25 cellular contexts compared by ENCODE assay signal in genomic region chr15:96565266-96565665, GRCh38.
A peak's percentile ranks its signal among the peaks of the same experiment; 100 is the strongest.
DNase-seq lines count a peak whose midpoint lies in the region; ATAC-seq, FAIRE-seq and TF ChIP-seq lines count a peak whose summit lies in the region.
"Had no signal": no experiment of that assay in that cellular context is flagged by ENCODE, and none has a peak within 500 bp of the region (broad histone marks: within the 10 kb centered on the region; RNA-seq: fewer than 3 reads in every experiment).

No MANE protein-coding gene starts in this region.

- H4K20me1 ChIP-seq in keratinocyte (ENCODE audit: control insufficient read depth, extremely low read depth, insufficient read depth, low read length) = no peaks in the 10 kb centered on the region

- FAIRE-seq in keratinocyte (lab: Jason Lieb, UNC) = peak; percentile 79
- FAIRE-seq: GM12892, HTR-8/SVneo, K562 had no signal

- no peaks in the 10 kb centered on the region for H3K27me3 ChIP-seq in MG63
- H3K27me3 ChIP-seq in keratinocyte (ENCODE audit: control insufficient read depth, extremely low read depth, insufficient read depth, low read length) = no peaks in the 10 kb centered on the region
- H3K27me3 ChIP-seq: BE2C, Peyer's patch, SJSA1 had no signal

- no peak overlapping the region for H3K27ac Mint-ChIP-seq in natural killer cell treated with Interleukin-12 subunit alpha and Interleukin-12 subunit beta and Interleukin-15 and Interleukin-18, amount 100 ng/mL, for 72 hours
- H3K27ac Mint-ChIP-seq: CD14-positive monocyte; CD8-positive, alpha-beta memory T cell had no signal

- no peak overlapping the region for H2AFZ ChIP-seq in keratinocyte (ENCODE audit: control insufficient read depth, low read length)

- dilution Hi-C loops in keratinocyte (cut with MboI; ENCODE audit: extremely low pct_ligation_motif_present, low sequenced_read_pairs) = no loop called here

- no peaks in the 10 kb centered on the region for H3K9me3 Mint-ChIP-seq in natural killer cell treated with Interleukin-12 subunit alpha and Interleukin-12 subunit beta and Interleukin-15 and Interleukin-18, amount 100 ng/mL, for 72 hours

- H3K9me3 ChIP-seq in MG63 = peaks cover 3% of the 10 kb centered on the region; the same call in 1 of the 2 replicates
- H3K9me3 ChIP-seq in keratinocyte (ENCODE audit: control insufficient read depth, low read depth, low read length) = no peaks in the 10 kb centered on the region
- H3K9me3 ChIP-seq: BE2C, Peyer's patch, SJSA1 had no signal

- H3K36me3 ChIP-seq in MG63 = no peaks in the 10 kb centered on the region
- H3K36me3 ChIP-seq in keratinocyte (ENCODE audit: control insufficient read depth in 2 of 2, extremely low read depth in 1 of 2, insufficient read depth in 2 of 2, low read length in 2 of 2) = no peaks in the 10 kb centered on the region
- H3K36me3 ChIP-seq: BE2C, Peyer's patch, SJSA1 had no signal

- no peaks in the 10 kb centered on the region for H3K9me1 ChIP-seq in keratinocyte (ENCODE audit: control insufficient read depth, extremely low read depth, insufficient read depth, low read length)

- DNase-seq in EL = peak; percentile 42
- DNase-seq in MG63 = peak; percentile 6
- peak; percentile 4 for DNase-seq in choroid plexus epithelial cell (ENCODE audit: low read depth)
- no peak for DNase-seq in keratinocyte (ENCODE audit: low read depth, low spot score)
- DNase-seq in natural killer cell treated with Interleukin-12 subunit alpha and Interleukin-12 subunit beta and Interleukin-15 and Interleukin-18, amount 100 ng/mL, for 72 hours (ENCODE audit: low spot score) = no peak
- DNase-seq: 8988T; ACHN; BE2C; CD8-positive, alpha-beta memory T cell; DMS 273 treated with DMSO at 0.1 percent for 48 hours; DMS79; Kasumi-1; MM.1S; NCI-H2029; NCI-H446 treated with DMSO at 0.1 percent for 48 hours; NCI-H526; NCI-H82; Peyer's patch had no signal

- no peak for TF ChIP-seq CTCF in choroid plexus epithelial cell (conservative IDR thresholded peaks at IDR 0.05; ENCODE audit: low read depth, low read length)
- TF ChIP-seq CTCF in keratinocyte (optimal IDR thresholded peaks at IDR 0.05 in 1 of 3, IDR thresholded peaks at IDR 0.05 in 1 of 3, conservative IDR thresholded peaks at IDR 0.05 in 1 of 3; ENCODE audit: extremely low read depth in 1 of 3, insufficient read depth in 2 of 3, low read length in 3 of 3) = no peak

- peaks cover 0 to 11% of the 10 kb centered on the region in 2 donors for H3K27me3 Mint-ChIP-seq in natural killer cell treated with Interleukin-12 subunit alpha and Interleukin-12 subunit beta and Interleukin-15 and Interleukin-18, amount 100 ng/mL, for 72 hours

- H3K9ac ChIP-seq in keratinocyte (ENCODE audit: control insufficient read depth, extremely low read depth, insufficient read depth, low read length) = no peak overlapping the region

- peaks cover 4% of the 10 kb centered on the region for H3K4me1 ChIP-seq in keratinocyte (ENCODE audit: control insufficient read depth, extremely low read depth, insufficient read depth, low read length)
- H3K4me1 ChIP-seq: Peyer's patch, SJSA1 had no signal

- H3K4me3 Mint-ChIP-seq in natural killer cell treated with Interleukin-12 subunit alpha and Interleukin-12 subunit beta and Interleukin-15 and Interleukin-18, amount 100 ng/mL, for 72 hours = no peak overlapping the region
- H3K4me3 Mint-ChIP-seq: CD14-positive monocyte; CD8-positive, alpha-beta memory T cell had no signal

- ATAC-seq in natural killer cell treated with Interleukin-12 subunit alpha and Interleukin-12 subunit beta and Interleukin-15 and Interleukin-18, amount 100 ng/mL, for 72 hours = no peak
- no peak for ATAC-seq in HG02623 (IDR thresholded peaks at IDR 0.05; ENCODE audit: unreplicated experiment)
- ATAC-seq in GM19351 (IDR thresholded peaks at IDR 0.05; ENCODE audit: unreplicated experiment) = no peak
- ATAC-seq: K562 had no signal

- H3K36me3 Mint-ChIP-seq in natural killer cell treated with Interleukin-12 subunit alpha and Interleukin-12 subunit beta and Interleukin-15 and Interleukin-18, amount 100 ng/mL, for 72 hours = no peaks in the 10 kb centered on the region
- H3K36me3 Mint-ChIP-seq: CD14-positive monocyte; CD8-positive, alpha-beta memory T cell had no signal

- H3K4me3 ChIP-seq in MG63 (no peak overlapping the region), choroid plexus epithelial cell (ENCODE audit: low read depth, low read length) (no peak overlapping the region), keratinocyte (ENCODE audit: control insufficient read depth in 2 of 3, extremely low read depth in 1 of 3, insufficient read depth in 2 of 3, low read depth in 1 of 3, low read length in 3 of 3) (no peak overlapping the region)
- H3K4me3 ChIP-seq: K562, Peyer's patch, SJSA1 had no signal

- no peaks in the 10 kb centered on the region for H3K79me2 ChIP-seq in keratinocyte (ENCODE audit: control insufficient read depth, insufficient read depth, low read length)

- no peak overlapping the region for H3K27ac ChIP-seq in keratinocyte (ENCODE audit: control insufficient read depth, insufficient read depth, low read length)
- H3K27ac ChIP-seq: Peyer's patch, SJSA1 had no signal

- H3K4me1 Mint-ChIP-seq in natural killer cell treated with Interleukin-12 subunit alpha and Interleukin-12 subunit beta and Interleukin-15 and Interleukin-18, amount 100 ng/mL, for 72 hours (ENCODE audit: low read depth in 2 of 2) = no peaks in the 10 kb centered on the region
- H3K4me1 Mint-ChIP-seq: CD14-positive monocyte; CD8-positive, alpha-beta memory T cell had no signal

- no peak overlapping the region for H3K4me2 ChIP-seq in keratinocyte (ENCODE audit: control insufficient read depth, extremely low read depth, insufficient read depth, low read depth, low read length)

Comparison
In these comparisons a context has a peak if more than half of its experiments do, and no peak if none do; other contexts are left out.
1. DNase-seq: peak in EL (single experiment), MG63 (single experiment) and choroid plexus epithelial cell (single experiment); none in keratinocyte (single experiment) and natural killer cell treated with Interleukin-12 subunit alpha and Interleukin-12 subunit beta and Interleukin-15 and Interleukin-18, amount 100 ng/mL, for 72 hours (single experiment).